ENCODE assay signal across 28 cellular contexts in genomic region chr5:156471893-156472292, GRCh38.
"Had no signal": no experiment of that assay in that cellular context is flagged by ENCODE, and none has a peak within 500 bp of the region (broad histone marks: within the 10 kb centered on the region; RNA-seq: fewer than 3 reads in every experiment).

No MANE protein-coding gene starts in this region.

- H3K9me3 ChIP-seq: ascending aorta, SK-N-SH had no signal

- H3K4me1 ChIP-seq: SJSA1 had no signal

- H3K4me1 Mint-ChIP-seq: activated naive CD4-positive, alpha-beta T cell treated with anti-CD3 and anti-CD28 coated beads, Interleukin-2, amount 10 ng/mL, durations not matched to agents 7 days and 5 days; central memory CD8-positive, alpha-beta T cell had no signal

- H3K4me3 Mint-ChIP-seq: activated CD8-positive, alpha-beta T cell treated with anti-CD3 and anti-CD28 coated beads for 36 hours; activated naive CD4-positive, alpha-beta T cell treated with anti-CD3 and anti-CD28 coated beads, Interleukin-2, amount 10 ng/mL, durations not matched to agents 7 days and 5 days; activated naive CD8-positive, alpha-beta T cell; activated T-cell treated with anti-CD3 and anti-CD28 coated beads, Interleukin-2, amount 50 U/mL, for 24 hours; activated T-helper 1 cell treated with anti-CD3 and anti-CD28 coated beads, Interleukin-12 subunit alpha, Interleukin-12 subunit beta, Interleukin-2, Interleukin-4 antibody, amounts not matched to agents 30 ng/mL and 10 ng/mL and 1 ng/mL, durations not matched to agents 14 hours and 24 hours and 36 hours; central memory CD8-positive, alpha-beta T cell; T-helper 1 cell treated with Interleukin-12 subunit alpha and Interleukin-12 subunit beta and Interleukin-4 antibody, amounts not matched to agents 30 μg/mL and 1 μg/mL, for 36 hours; T-helper 2 cell treated with Interferon-gamma antibody and Interleukin-4, amounts not matched to agents 5 μg/mL and 100 μg/mL, for 36 hours had no signal

- H3K27me3 ChIP-seq: ascending aorta, cardiac muscle cell, SJSA1 had no signal

- DNase-seq: activated CD4-positive, alpha-beta T cell treated with anti-CD3 and anti-CD28 coated beads for 4 hours; activated CD4-positive, alpha-beta T cell treated with anti-CD3 and anti-CD28 coated beads, Interleukin-2, amount 50 U/mL, for 4 hours; activated CD8-positive, alpha-beta T cell treated with anti-CD3 and anti-CD28 coated beads for 36 hours; activated effector memory CD4-positive, alpha-beta T cell treated with Interleukin-2 at 50 U/mL for 16 hours; activated naive CD4-positive, alpha-beta T cell treated with anti-CD3 and anti-CD28 coated beads, Interleukin-2, amount 10 ng/mL, durations not matched to agents 7 days and 5 days; activated T-cell treated with anti-CD3 and anti-CD28 coated beads, Interleukin-2, amount 50 U/mL, for 24 hours; amygdala; NCI-H1105; NCI-H1417 treated with DMSO at 0.1 percent for 48 hours; NCI-H187 treated with DMSO at 0.1 percent for 48 hours; NCI-H2081; NCI-H2171 treated with DMSO at 0.1 percent for 48 hours; NCI-H2227 treated with DMSO at 0.1 percent for 48 hours; NCI-H446; NCI-H510A treated with DMSO at 0.1 percent for 48 hours; NCI-H526 treated with DMSO at 0.1 percent for 48 hours; SHP77 treated with DMSO at 0.1 percent for 48 hours; SK-N-SH had no signal

- H3K27ac Mint-ChIP-seq: activated CD8-positive, alpha-beta T cell treated with anti-CD3 and anti-CD28 coated beads for 36 hours; activated naive CD4-positive, alpha-beta T cell treated with anti-CD3 and anti-CD28 coated beads, Interleukin-2, amount 10 ng/mL, durations not matched to agents 7 days and 5 days; activated naive CD8-positive, alpha-beta T cell; activated T-cell treated with anti-CD3 and anti-CD28 coated beads, Interleukin-2, amount 50 U/mL, for 24 hours; activated T-helper 1 cell treated with anti-CD3 and anti-CD28 coated beads, Interleukin-12 subunit alpha, Interleukin-12 subunit beta, Interleukin-2, Interleukin-4 antibody, amounts not matched to agents 30 ng/mL and 10 ng/mL and 1 ng/mL, durations not matched to agents 14 hours and 24 hours and 36 hours; T-helper 1 cell treated with Interleukin-12 subunit alpha and Interleukin-12 subunit beta and Interleukin-4 antibody, amounts not matched to agents 30 μg/mL and 1 μg/mL, for 36 hours; T-helper 2 cell treated with Interferon-gamma antibody and Interleukin-4, amounts not matched to agents 5 μg/mL and 100 μg/mL, for 36 hours had no signal

- H3K27ac ChIP-seq: ascending aorta, cardiac muscle cell, SJSA1 had no signal

- ATAC-seq: activated CD8-positive, alpha-beta T cell treated with anti-CD3 and anti-CD28 coated beads for 36 hours; K562; Panc1 had no signal

- H3K9me3 Mint-ChIP-seq: activated naive CD4-positive, alpha-beta T cell treated with anti-CD3 and anti-CD28 coated beads, Interleukin-2, amount 10 ng/mL, durations not matched to agents 7 days and 5 days; activated T-cell treated with anti-CD3 and anti-CD28 coated beads, Interleukin-2, amount 50 U/mL, for 24 hours; activated T-helper 1 cell treated with anti-CD3 and anti-CD28 coated beads, Interleukin-12 subunit alpha, Interleukin-12 subunit beta, Interleukin-2, Interleukin-4 antibody, amounts not matched to agents 30 ng/mL and 10 ng/mL and 1 ng/mL, durations not matched to agents 14 hours and 24 hours and 36 hours; central memory CD8-positive, alpha-beta T cell; T-helper 2 cell treated with Interferon-gamma antibody and Interleukin-4, amounts not matched to agents 5 μg/mL and 100 μg/mL, for 36 hours had no signal

- H3K4me3 ChIP-seq: ascending aorta, cardiac muscle cell, K562, SJSA1 had no signal

- H3K27me3 Mint-ChIP-seq: activated naive CD4-positive, alpha-beta T cell treated with anti-CD3 and anti-CD28 coated beads, Interleukin-2, amount 10 ng/mL, durations not matched to agents 7 days and 5 days; activated naive CD8-positive, alpha-beta T cell; central memory CD8-positive, alpha-beta T cell had no signal

- H3K36me3 ChIP-seq: ascending aorta, cardiac muscle cell, SJSA1 had no signal

- H3K36me3 Mint-ChIP-seq: activated naive CD4-positive, alpha-beta T cell treated with anti-CD3 and anti-CD28 coated beads, Interleukin-2, amount 10 ng/mL, durations not matched to agents 7 days and 5 days; activated naive CD8-positive, alpha-beta T cell had no signal
